1 cellular context compared by ENCODE assay signal in genomic region chr17:32929288-32929574, GRCh38.
TF ChIP-seq lines count a peak whose summit lies in the region.

No MANE protein-coding gene starts in this region.

TF ChIP-seq in H1, 55 proteins besides CTCF, POLR2A, EP300 and RAD21:
- TF ChIP-seq EZH2 (IDR thresholded peaks at IDR 0.05; ENCODE audit: low read depth, low read length, severe bottlenecking) (no peak), SIRT6 (IDR thresholded peaks at IDR 0.05; ENCODE audit: low read length) (no peak), ASH2L (IDR thresholded peaks at IDR 0.05; ENCODE audit: low read length) (peak; percentile 60), KDM5A (IDR thresholded peaks at IDR 0.05; ENCODE audit: low read length) (no peak), SUZ12 (IDR thresholded peaks at IDR 0.05; ENCODE audit: low read length) (no peak), ATF3 (IDR thresholded peaks at IDR 0.05; ENCODE audit: insufficient read depth, low read depth, low read length) (no peak)
